In the genomic region with DNA sequence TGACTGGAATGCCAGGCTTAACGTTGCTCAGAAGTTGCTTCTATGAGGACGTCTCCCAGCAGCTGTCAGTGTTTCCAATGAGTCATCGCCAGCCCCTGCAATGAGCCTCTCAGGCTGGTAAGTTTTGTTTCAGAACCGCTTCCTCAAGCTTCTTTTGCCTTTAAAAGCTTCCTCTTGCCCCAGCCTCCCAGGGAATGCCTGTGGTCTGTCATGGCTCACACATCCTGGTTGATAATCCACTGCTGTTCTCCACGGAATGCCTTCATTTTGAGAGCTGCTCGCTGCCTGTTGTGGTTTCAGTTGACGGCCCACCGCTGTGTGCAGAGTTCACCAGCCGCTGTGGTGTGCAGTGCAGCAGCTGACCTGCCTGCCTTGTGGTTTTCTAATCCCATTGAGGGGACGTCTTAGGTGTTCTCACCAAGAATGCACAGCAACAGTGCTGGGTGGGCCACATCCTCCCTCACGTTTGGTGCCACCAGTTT, we compare ENCODE assay signal across 8 cellular contexts.
A peak's percentile ranks its signal among the peaks of the same experiment; 100 is the strongest.
DNase-seq lines count a peak whose midpoint lies in the region; ATAC-seq and TF ChIP-seq lines count a peak whose summit lies in the region.

No MANE protein-coding gene starts in this region.

- WGBS in endodermal cell (ENCODE audit: insufficient coverage in 1 of 2, insufficient read length in 1 of 2), 2 experiments, result 33 to 52% methylated on average over 7 to 11 of the region's 11 CpGs

- no peaks in the 10 kb centered on the region for H3K79me2 ChIP-seq in Loucy (ENCODE audit: insufficient read depth, low read length)

- H3K4me3 Mint-ChIP-seq in activated CD4-positive, alpha-beta T cell treated with anti-CD3 and anti-CD28 coated beads, Interleukin-2, amount 10 ng/mL, durations not matched to agents 7 days and 5 days, result peak overlapping the region; percentile 57
- H3K4me3 Mint-ChIP-seq in endodermal cell, result no peak overlapping the region
- H3K4me3 Mint-ChIP-seq in naive thymus-derived CD8-positive, alpha-beta T cell, result peak overlapping the region; percentile 65 to 92 (median 86)
- peak overlapping the region; percentile 70 to 74 for H3K4me3 Mint-ChIP-seq in stimulated activated naive B cell treated with anti-CD40 and anti-IgM and Interleukin-4, amounts not matched to agents 10 μg/mL and 1 μg/mL and 100 μg/mL, for 72 hours

- CTCF ChIA-PET in activated CD4-positive, alpha-beta T cell treated with anti-CD3 and anti-CD28 coated beads, Interleukin-2, amount 10 ng/mL, durations not matched to agents 7 days and 5 days (lab: Charles Lee), result no interaction called here

- no peaks in the 10 kb centered on the region for H4K20me1 ChIP-seq in Loucy (ENCODE audit: insufficient read depth, low read length, poor library complexity, severe bottlenecking)

- H3K4me1 ChIP-seq in Loucy (ENCODE audit: insufficient read depth, low read length, poor library complexity, severe bottlenecking), result peaks cover 68% of the 10 kb centered on the region
- no peaks in the 10 kb centered on the region for H3K4me1 ChIP-seq in endodermal cell (ENCODE audit: control insufficient read depth, insufficient read depth, low read length)

- H3K9me3 Mint-ChIP-seq in activated CD4-positive, alpha-beta T cell treated with anti-CD3 and anti-CD28 coated beads, Interleukin-2, amount 10 ng/mL, durations not matched to agents 7 days and 5 days, result no peaks in the 10 kb centered on the region
- H3K9me3 Mint-ChIP-seq in endodermal cell, result no peaks in the 10 kb centered on the region
- H3K9me3 Mint-ChIP-seq in naive thymus-derived CD8-positive, alpha-beta T cell, result no peaks in the 10 kb centered on the region
- H3K9me3 Mint-ChIP-seq in stimulated activated naive B cell treated with anti-CD40 and anti-IgM and Interleukin-4, amounts not matched to agents 10 μg/mL and 1 μg/mL and 100 μg/mL, for 72 hours, result peaks cover 7 to 11% of the 10 kb centered on the region in 2 donors

- peak overlapping the region; percentile 57 for H3K4me3 ChIP-seq in GM06990 (replicated peaks; ENCODE audit: low read depth, low read length)
- peak overlapping the region; percentile 67 for H3K4me3 ChIP-seq in Loucy (ENCODE audit: low read length, poor library complexity, severe bottlenecking)
- no peak overlapping the region for H3K4me3 ChIP-seq in endodermal cell (ENCODE audit: low read length)

- DNase-seq in GM06990 (ENCODE audit: extremely low read depth, insufficient read length) (peak; percentile 75), H4 (ENCODE audit: low spot score) (peak; percentile 99), endodermal cell (peak; percentile 70), NCI-H1436 (lab: John Stamatoyannopoulos, UW) (no peak)
- peak; percentile 47 for DNase-seq in activated CD4-positive, alpha-beta T cell treated with anti-CD3 and anti-CD28 coated beads, Interleukin-2, amount 10 ng/mL, durations not matched to agents 7 days and 5 days
- peak in 9 of 10 donors; percentile 9 to 78 (median 57) for DNase-seq in naive thymus-derived CD8-positive, alpha-beta T cell
- DNase-seq in stimulated activated naive B cell treated with anti-CD40 and anti-IgM and Interleukin-4, amounts not matched to agents 10 μg/mL and 1 μg/mL and 100 μg/mL, for 72 hours, result peak; percentile 49

- H3K27ac ChIP-seq in endodermal cell (ENCODE audit: low read depth, low read length), result peak overlapping the region; percentile 51

- POLR2A ChIA-PET in activated CD4-positive, alpha-beta T cell treated with anti-CD3 and anti-CD28 coated beads, Interleukin-2, amount 10 ng/mL, durations not matched to agents 7 days and 5 days (lab: Charles Lee), result no interaction called here
- POLR2A ChIA-PET in naive thymus-derived CD8-positive, alpha-beta T cell (lab: Charles Lee), result interaction anchor here (1.1 to 2.4 kb wide), 4 partner anchors 12 to 22 kb away, joined by 3 to 11 read pairs (median 4); no protein-coding TSS in a partner anchor

- no peak overlapping the region for H2AFZ ChIP-seq in Loucy (ENCODE audit: low read length)

- H3F3A ChIP-seq in Loucy (ENCODE audit: low read depth), result peaks cover 10% of the 10 kb centered on the region; the same call in 1 of the 2 replicates

- peak overlapping the region; percentile 81 for H3K4me2 ChIP-seq in Loucy (ENCODE audit: low read depth, low read length, poor library complexity, severe bottlenecking)

- no peaks in the 10 kb centered on the region for H3K36me3 Mint-ChIP-seq in activated CD4-positive, alpha-beta T cell treated with anti-CD3 and anti-CD28 coated beads, Interleukin-2, amount 10 ng/mL, durations not matched to agents 7 days and 5 days (ENCODE audit: low read depth)
- no peaks in the 10 kb centered on the region for H3K36me3 Mint-ChIP-seq in endodermal cell (ENCODE audit: low read depth)
- H3K36me3 Mint-ChIP-seq in naive thymus-derived CD8-positive, alpha-beta T cell, result peaks cover 0 to 10% (median 8%) of the 10 kb centered on the region in 3 donors
- peaks cover 11 to 49% of the 10 kb centered on the region in 2 donors for H3K36me3 Mint-ChIP-seq in stimulated activated naive B cell treated with anti-CD40 and anti-IgM and Interleukin-4, amounts not matched to agents 10 μg/mL and 1 μg/mL and 100 μg/mL, for 72 hours

- peaks cover 22% of the 10 kb centered on the region for H3K4me1 Mint-ChIP-seq in activated CD4-positive, alpha-beta T cell treated with anti-CD3 and anti-CD28 coated beads, Interleukin-2, amount 10 ng/mL, durations not matched to agents 7 days and 5 days
- H3K4me1 Mint-ChIP-seq in endodermal cell, result no peaks in the 10 kb centered on the region
- peaks cover 21 to 54% (median 36%) of the 10 kb centered on the region in 4 donors for H3K4me1 Mint-ChIP-seq in naive thymus-derived CD8-positive, alpha-beta T cell
- peaks cover 41 to 64% of the 10 kb centered on the region in 2 donors for H3K4me1 Mint-ChIP-seq in stimulated activated naive B cell treated with anti-CD40 and anti-IgM and Interleukin-4, amounts not matched to agents 10 μg/mL and 1 μg/mL and 100 μg/mL, for 72 hours

- peak; percentile 96 to 98 for ATAC-seq in naive thymus-derived CD8-positive, alpha-beta T cell
- ATAC-seq in stimulated activated naive B cell treated with anti-CD40 and anti-IgM and Interleukin-4, amounts not matched to agents 10 μg/mL and 1 μg/mL and 100 μg/mL, for 72 hours (replicated peaks), result peak; percentile 93 to 94

- H3K9me2 ChIP-seq in Loucy (replicated peaks; ENCODE audit: low read depth, low read length), result no peaks in the 10 kb centered on the region

- no peaks in the 10 kb centered on the region for H3K27me3 Mint-ChIP-seq in activated CD4-positive, alpha-beta T cell treated with anti-CD3 and anti-CD28 coated beads, Interleukin-2, amount 10 ng/mL, durations not matched to agents 7 days and 5 days
- H3K27me3 Mint-ChIP-seq in endodermal cell (ENCODE audit: insufficient read depth), result no peaks in the 10 kb centered on the region
- no peaks in the 10 kb centered on the region for H3K27me3 Mint-ChIP-seq in naive thymus-derived CD8-positive, alpha-beta T cell
- H3K27me3 Mint-ChIP-seq in stimulated activated naive B cell treated with anti-CD40 and anti-IgM and Interleukin-4, amounts not matched to agents 10 μg/mL and 1 μg/mL and 100 μg/mL, for 72 hours, result no peaks in the 10 kb centered on the region

- H3K27ac Mint-ChIP-seq in activated CD4-positive, alpha-beta T cell treated with anti-CD3 and anti-CD28 coated beads, Interleukin-2, amount 10 ng/mL, durations not matched to agents 7 days and 5 days, result peak overlapping the region; percentile 75
- no peak overlapping the region for H3K27ac Mint-ChIP-seq in endodermal cell
- peak overlapping the region; percentile 59 to 94 (median 88) for H3K27ac Mint-ChIP-seq in naive thymus-derived CD8-positive, alpha-beta T cell
- peak overlapping the region; percentile 47 for H3K27ac Mint-ChIP-seq in stimulated activated naive B cell treated with anti-CD40 and anti-IgM and Interleukin-4, amounts not matched to agents 10 μg/mL and 1 μg/mL and 100 μg/mL, for 72 hours

- H3K36me3 ChIP-seq in GM06990 (ENCODE audit: control insufficient read depth, insufficient read depth, low read length) (no peaks in the 10 kb centered on the region), Loucy (ENCODE audit: insufficient read depth, low read length) (no peaks in the 10 kb centered on the region), endodermal cell (ENCODE audit: control insufficient read depth, insufficient read depth, low read length) (no peaks in the 10 kb centered on the region)

- H3K27me3 ChIP-seq in GM06990 (replicated peaks; ENCODE audit: control insufficient read depth, insufficient read depth, low read length), result no peaks in the 10 kb centered on the region
- H3K27me3 ChIP-seq in Loucy (ENCODE audit: insufficient read depth, low read length, poor library complexity, severe bottlenecking), result no peaks in the 10 kb centered on the region
- no peaks in the 10 kb centered on the region for H3K27me3 ChIP-seq in endodermal cell (ENCODE audit: control insufficient read depth, insufficient read depth, low read length, poor library complexity, severe bottlenecking)

- no peak for TF ChIP-seq CTCF in GM06990 (IDR thresholded peaks at IDR 0.05; ENCODE audit: insufficient read depth, low read length, poor library complexity, severe bottlenecking)
- no peak for TF ChIP-seq CTCF in Loucy (conservative IDR thresholded peaks at IDR 0.05; ENCODE audit: low read length)
- no peak for TF ChIP-seq CTCF in endodermal cell (conservative IDR thresholded peaks at IDR 0.05)

- peak overlapping the region; percentile 75 for H3K9ac ChIP-seq in Loucy (ENCODE audit: low read depth, low read length, poor library complexity, severe bottlenecking)
- peak overlapping the region; percentile 25 for H3K9ac ChIP-seq in endodermal cell (ENCODE audit: extremely low read depth, low read length, poor library complexity, severe bottlenecking)

- H3K9me3 ChIP-seq in Loucy (ENCODE audit: insufficient read depth, low read depth, low read length) (no peaks in the 10 kb centered on the region), endodermal cell (ENCODE audit: control insufficient read depth, low read length) (no peaks in the 10 kb centered on the region)
